ENCODE assay signal across 18 cellular contexts in genomic region chr15:68295430-68295829, GRCh38.
"Had no signal": no experiment of that assay in that cellular context is flagged by ENCODE, and none has a peak within 500 bp of the region (broad histone marks: within the 10 kb centered on the region; RNA-seq: fewer than 3 reads in every experiment).

No MANE protein-coding gene starts in this region.

- H3K9ac ChIP-seq: neural progenitor cell had no signal

- H3K27ac ChIP-seq: adrenal gland, lower lobe of right lung, neural progenitor cell, upper lobe of left lung had no signal

- H3K4me3 ChIP-seq: adrenal gland, dorsolateral prefrontal cortex, gastroesophageal sphincter, heart right ventricle, lower lobe of right lung, neural progenitor cell, upper lobe of left lung had no signal

- H3K4me1 ChIP-seq: neural progenitor cell had no signal

- H2AFZ ChIP-seq: neural progenitor cell had no signal

- H3K27me3 ChIP-seq: adrenal gland, dorsolateral prefrontal cortex, gastroesophageal sphincter, heart right ventricle, neural progenitor cell, upper lobe of left lung had no signal

- H3K9me3 ChIP-seq: adrenal gland, gastroesophageal sphincter, heart right ventricle, lower lobe of right lung, upper lobe of left lung had no signal

- H3K4me2 ChIP-seq: neural progenitor cell had no signal

- H3K9me3 Mint-ChIP-seq: activated naive CD4-positive, alpha-beta T cell treated with anti-CD3 and anti-CD28 coated beads, Interleukin-2, amount 50 U/mL, for 24 hours; endodermal cell; neural progenitor cell; stimulated activated naive CD8-positive, alpha-beta T cell treated with anti-CD3 and anti-CD28 coated beads, Interleukin-15, Interleukin-2, amounts not matched to agents 100 ng/mL and 50 ng/mL, for 24 hours had no signal

- H3K27ac Mint-ChIP-seq: endodermal cell; neural progenitor cell; stimulated activated naive CD8-positive, alpha-beta T cell treated with anti-CD3 and anti-CD28 coated beads, Interleukin-15, Interleukin-2, amounts not matched to agents 100 ng/mL and 50 ng/mL, for 24 hours had no signal

- H3K27me3 Mint-ChIP-seq: activated naive CD4-positive, alpha-beta T cell treated with anti-CD3 and anti-CD28 coated beads, Interleukin-2, amount 50 U/mL, for 24 hours; stimulated activated naive CD8-positive, alpha-beta T cell treated with anti-CD3 and anti-CD28 coated beads, Interleukin-15, Interleukin-2, amounts not matched to agents 100 ng/mL and 50 ng/mL, for 24 hours had no signal

- ATAC-seq: gastroesophageal sphincter, heart right ventricle, left colon, lower lobe of right lung, right cardiac atrium had no signal

- DNase-seq: activated CD4-positive, alpha-beta T cell treated with anti-CD3 and anti-CD28 coated beads, Interleukin-2, amount 50 U/mL, for 1 hour; activated CD4-positive, CD25-positive, alpha-beta regulatory T cell; activated CD8-positive, alpha-beta memory T cell treated with anti-CD3 and anti-CD28 coated beads for 24 hours; activated effector memory CD4-positive, alpha-beta T cell treated with Interleukin-2 at 50 U/mL for 16 hours; activated T-cell treated with anti-CD3 and anti-CD28 coated beads for 4 hours; dorsolateral prefrontal cortex; endodermal cell; left colon; lower lobe of right lung; right cardiac atrium; small intestine; upper lobe of left lung had no signal

- H3K4me3 Mint-ChIP-seq: activated naive CD4-positive, alpha-beta T cell treated with anti-CD3 and anti-CD28 coated beads, Interleukin-2, amount 50 U/mL, for 24 hours; endodermal cell; neural progenitor cell; stimulated activated naive CD8-positive, alpha-beta T cell treated with anti-CD3 and anti-CD28 coated beads, Interleukin-15, Interleukin-2, amounts not matched to agents 100 ng/mL and 50 ng/mL, for 24 hours had no signal
